Comparison of ENCODE assay signal across 1 cellular context in genomic region chr3:73143401-73143800, GRCh38.
TF ChIP-seq lines count a peak whose summit lies in the region.

No MANE protein-coding gene starts in this region.

TF ChIP-seq in SK-N-SH treated with all-trans-retinoic acid at 6 μM for 48 hours, 23 proteins besides CTCF, POLR2A, EP300 and RAD21 (continued from another document):
- TF ChIP-seq TSHZ2 (CRISPR knock-in tag; IDR thresholded peaks at IDR 0.05) = no peak
- no peak for TF ChIP-seq RARB (CRISPR knock-in tag; IDR thresholded peaks at IDR 0.05)
- no peak for TF ChIP-seq PPARA (CRISPR knock-in tag; IDR thresholded peaks at IDR 0.05; ENCODE audit: borderline replicate concordance)
- no peak for TF ChIP-seq ZFP3 (CRISPR knock-in tag; IDR thresholded peaks at IDR 0.05)
- no peak for TF ChIP-seq ISL1 (CRISPR knock-in tag; IDR thresholded peaks at IDR 0.05)
- no peak for TF ChIP-seq ZNF8 (CRISPR knock-in tag; IDR thresholded peaks at IDR 0.05)
- TF ChIP-seq GLIS3 (CRISPR knock-in tag; IDR thresholded peaks at IDR 0.05) = no peak
- TF ChIP-seq CSRNP3 (CRISPR knock-in tag; IDR thresholded peaks at IDR 0.05) = no peak
- no peak for TF ChIP-seq ZNF70 (CRISPR knock-in tag; IDR thresholded peaks at IDR 0.05)
- TF ChIP-seq ESRRG (CRISPR knock-in tag; IDR thresholded peaks at IDR 0.05) = no peak
- TF ChIP-seq ZC3H10 (CRISPR knock-in tag; IDR thresholded peaks at IDR 0.05) = no peak
